ENCODE assay signal across 8 cellular contexts in genomic region chr13:41193469-41193868, GRCh38. TPM values are rescaled to one million over a fixed set of nuclear protein-coding genes. Genes with fewer than 3 reads are reported as not detected.
DNase-seq lines count a peak whose midpoint lies in the region; ATAC-seq and TF ChIP-seq lines count a peak whose summit lies in the region.

No MANE protein-coding gene starts in this region.

- H3K9me3 ChIP-seq in A673 (ENCODE audit: low read depth, low read length, poor library complexity, severe bottlenecking), result no peaks in the 10 kb centered on the region
- no peaks in the 10 kb centered on the region for H3K9me3 ChIP-seq in HUES48 (ENCODE audit: control insufficient read depth, insufficient read depth, low read length)

- peak overlapping the region; percentile 86 to 97 (median 94) for H3K4me3 Mint-ChIP-seq in naive B cell

- DNase-seq in A673 (ENCODE audit: low spot score) (no peak), cardiac fibroblast (ENCODE audit: low read depth in 2 of 2) (no peak), naive B cell (no peak), NCI-H2081 (lab: John Stamatoyannopoulos, UW) (no peak), kidney glomerular epithelial cell (lab: John Stamatoyannopoulos, UW) (no peak), mesenteric fat pad (ENCODE audit: low spot score) (no peak), SK-N-DZ (ENCODE audit: low spot score) (no peak)

- POLR2A ChIA-PET in A673 (lab: Charles Lee; ENCODE audit: low non-redundant PET), result interaction anchor here (0.5 kb wide), 1 partner anchor 141 kb away, joined by 3 read pairs; no protein-coding TSS in a partner anchor

- ATAC-seq in naive B cell (ENCODE audit: low read depth in 2 of 2), result no peak

- intact Hi-C loops in A673 (cut with micrococcal nuclease; ENCODE audit: unreplicated experiment), result no loop called here

- H3K36me3 ChIP-seq in A673 (ENCODE audit: insufficient read depth, low read length, poor library complexity, severe bottlenecking), result no peaks in the 10 kb centered on the region
- H3K36me3 ChIP-seq in HUES48 (ENCODE audit: control insufficient read depth, insufficient read depth, low read length), result 0 out of 2 replicates have a peak, but pooled peaks cover 2% of the 10 kb centered on the region

- H3K4me1 ChIP-seq in A673 (ENCODE audit: insufficient read depth, low read length, poor library complexity, severe bottlenecking) (no peaks in the 10 kb centered on the region), HUES48 (ENCODE audit: control insufficient read depth, insufficient read depth, low read length) (0 out of 2 replicates have a peak, but pooled peaks cover 7% of the 10 kb centered on the region)

- BruUV-seq in A673 (replicated peaks; lab: Mats Ljungman, UMichigan), result no TSS peak

- H3K27ac ChIP-seq in A673 (ENCODE audit: low read depth, low read length, poor library complexity, severe bottlenecking), result no peak overlapping the region
- no peak overlapping the region for H3K27ac ChIP-seq in HUES48 (ENCODE audit: low read depth, low read length)

- no peaks in the 10 kb centered on the region for H3K9me3 Mint-ChIP-seq in naive B cell

- no peaks in the 10 kb centered on the region for H3K27me3 ChIP-seq in A673 (replicated peaks; ENCODE audit: insufficient read depth, low read depth, low read length, poor library complexity)
- H3K27me3 ChIP-seq in HUES48 (ENCODE audit: control insufficient read depth, insufficient read depth, low read length), result no peaks in the 10 kb centered on the region

- TF ChIP-seq CTCF in A673 (conservative IDR thresholded peaks at IDR 0.05; ENCODE audit: low read depth, low read length), result no peak
- TF ChIP-seq CTCF in cardiac fibroblast (IDR thresholded peaks at IDR 0.05; ENCODE audit: low read depth, low read length), result no peak

- CTCF ChIA-PET in A673 (lab: Charles Lee), result no interaction called here

- H3K9ac ChIP-seq in HUES48 (ENCODE audit: low read depth, low read length), result no peak overlapping the region

- H3K4me3 ChIP-seq in A673 (ENCODE audit: low read depth, low read length, poor library complexity, severe bottlenecking), result peak overlapping the region; percentile 67
- H3K4me3 ChIP-seq in HUES48 (ENCODE audit: low read depth, low read length), result peak overlapping the region; percentile 83
- peak overlapping the region; percentile 61 to 63 for H3K4me3 ChIP-seq in cardiac fibroblast (replicated peaks in 1 of 2; ENCODE audit: low read depth in 2 of 2, low read length in 2 of 2)

- peak overlapping the region in 5 of 6 donors; percentile 24 to 89 (median 56) for H3K27ac Mint-ChIP-seq in naive B cell

- no peaks in the 10 kb centered on the region for H3K27me3 Mint-ChIP-seq in naive B cell

- H3K4me1 Mint-ChIP-seq in naive B cell, result peaks cover 29 to 52% (median 45%) of the 10 kb centered on the region in 3 donors

- peaks cover 0 to 6% of the 10 kb centered on the region in 2 donors for H3K36me3 Mint-ChIP-seq in naive B cell

RNA-seq across cellular contexts. Expression of gene KBTBD7, which starts 0.9 kb away (rescaled TPM):
- total RNA-seq in A673 (2021), result 10.2 and 10.8 TPM in 2 replicates
- polyA plus RNA-seq in naive B cell (ENCODE audit: low read depth in 6 of 6), result 10 to 100 TPM in 1 of 6 donors, 1 to 10 TPM in 5; 3.4 to 11.7 (median 6.9) TPM
- total RNA-seq in mesenteric fat pad, result 4.6 TPM
- 7.7 and 8.6 TPM in 2 replicates for polyA plus RNA-seq in SK-N-DZ (2014; cell fraction: cytosol; rRNA removed)
- 3.5 and 4.9 TPM in 2 replicates for polyA plus RNA-seq in SK-N-DZ (2014; cell fraction: nucleus; rRNA removed)
